In genomic region chr17:80475949-80476876, GRCh38 we compare ENCODE assay signal across 8 cellular contexts. TPM values are rescaled to one million over a fixed set of nuclear protein-coding genes. Genes with fewer than 3 reads are reported as not detected.
DNase-seq lines count a peak whose midpoint lies in the region; ATAC-seq, FAIRE-seq and TF ChIP-seq lines count a peak whose summit lies in the region.

Gene NPTX1 (minus strand): TSS chr17:80476607. CDS start chr17:80476446, 161 bp downstream.

- POLR2A ChIA-PET in activated CD8-positive, alpha-beta T cell treated with anti-CD3 and anti-CD28 coated beads, Interleukin-2, amount 10 ng/mL, durations not matched to agents 7 days and 5 days (lab: Charles Lee) = interaction anchor here (0.6 to 3.1 kb wide), 3 partner anchors 21 to 344 kb away, joined by 3 to 17 read pairs (median 3); no protein-coding TSS in a partner anchor

- no peak for TF ChIP-seq POLR2A in erythroblast (IDR thresholded peaks at IDR 0.05; ENCODE audit: low read length)

- peak within 1 kb of the TSS; percentile 52 for H3K4me3 ChIP-seq in HUES6 (ENCODE audit: low read depth, low read length)

- H3K27me3 Mint-ChIP-seq in activated CD8-positive, alpha-beta T cell treated with anti-CD3 and anti-CD28 coated beads, Interleukin-2, amount 10 ng/mL, durations not matched to agents 7 days and 5 days (ENCODE audit: low read depth) = peaks cover 55% of the 10 kb centered on the region

- peak; percentile 53 for ATAC-seq in activated CD8-positive, alpha-beta T cell treated with anti-CD3 and anti-CD28 coated beads, Interleukin-2, amount 10 ng/mL, durations not matched to agents 7 days and 5 days
- ATAC-seq in left ventricle myocardium superior = peak; percentile 30
- ATAC-seq in stimulated activated effector memory CD8-positive, alpha-beta T cell treated with anti-CD3 and anti-CD28 coated beads, Interleukin-12 subunit alpha, Interleukin-12 subunit beta, amount 100 ng/mL, for 72 hours = peak; percentile 15

- H3K36me3 Mint-ChIP-seq in activated CD8-positive, alpha-beta T cell treated with anti-CD3 and anti-CD28 coated beads, Interleukin-2, amount 10 ng/mL, durations not matched to agents 7 days and 5 days (ENCODE audit: low read depth) = peaks cover 5% of the 10 kb centered on the region
- no peaks in the 10 kb centered on the region for H3K36me3 Mint-ChIP-seq in stimulated activated effector memory CD8-positive, alpha-beta T cell treated with anti-CD3 and anti-CD28 coated beads, Interleukin-12 subunit alpha, Interleukin-12 subunit beta, amount 100 ng/mL, for 72 hours

- no peak within 1 kb of the TSS for H3K9ac ChIP-seq in HUES6 (ENCODE audit: low read length)

- H3K9me3 ChIP-seq in HUES6 (ENCODE audit: control insufficient read depth, insufficient read depth, low read depth, low read length) = no peaks in the 10 kb centered on the region

- no peak within 1 kb of the TSS for H3K27ac ChIP-seq in HUES6 (ENCODE audit: low read depth, low read length)

- H3K4me3 Mint-ChIP-seq in activated CD8-positive, alpha-beta T cell treated with anti-CD3 and anti-CD28 coated beads, Interleukin-2, amount 10 ng/mL, durations not matched to agents 7 days and 5 days = peak within 1 kb of the TSS; percentile 75
- H3K4me3 Mint-ChIP-seq in stimulated activated effector memory CD8-positive, alpha-beta T cell treated with anti-CD3 and anti-CD28 coated beads, Interleukin-12 subunit alpha, Interleukin-12 subunit beta, amount 100 ng/mL, for 72 hours = peak within 1 kb of the TSS; percentile 56

- CTCF ChIA-PET in activated CD8-positive, alpha-beta T cell treated with anti-CD3 and anti-CD28 coated beads, Interleukin-2, amount 10 ng/mL, durations not matched to agents 7 days and 5 days (lab: Charles Lee) = interaction anchor here (0.7 to 1.8 kb wide), 5 partner anchors 49 to 423 kb away, joined by 3 to 9 read pairs (median 4); no protein-coding TSS in a partner anchor

- DNase-seq in AG20443 (ENCODE audit: low spot score) = peak; percentile 72
- DNase-seq in activated CD8-positive, alpha-beta T cell treated with anti-CD3 and anti-CD28 coated beads, Interleukin-2, amount 10 ng/mL, durations not matched to agents 7 days and 5 days = no peak
- no peak for DNase-seq in left ventricle myocardium superior
- no peak for DNase-seq in stimulated activated effector memory CD8-positive, alpha-beta T cell treated with anti-CD3 and anti-CD28 coated beads, Interleukin-12 subunit alpha, Interleukin-12 subunit beta, amount 100 ng/mL, for 72 hours (ENCODE audit: low spot score in 2 of 2)
- no peak for DNase-seq in urothelium cell line (ENCODE audit: low spot score)
- no peak for DNase-seq in erythroblast (lab: John Stamatoyannopoulos, UW)
- no peak for DNase-seq in AG08395 (ENCODE audit: low spot score)

- FAIRE-seq in urothelium cell line (lab: Jason Lieb, UNC) = no peak

- no peaks in the 10 kb centered on the region for H3K9me3 Mint-ChIP-seq in activated CD8-positive, alpha-beta T cell treated with anti-CD3 and anti-CD28 coated beads, Interleukin-2, amount 10 ng/mL, durations not matched to agents 7 days and 5 days (ENCODE audit: insufficient read depth)
- no peaks in the 10 kb centered on the region for H3K9me3 Mint-ChIP-seq in stimulated activated effector memory CD8-positive, alpha-beta T cell treated with anti-CD3 and anti-CD28 coated beads, Interleukin-12 subunit alpha, Interleukin-12 subunit beta, amount 100 ng/mL, for 72 hours

- peaks cover 7% of the 10 kb centered on the region; the same call in 1 of the 2 replicates for H3K4me1 ChIP-seq in HUES6 (ENCODE audit: control insufficient read depth, insufficient read depth, low read length)

- H3K27ac Mint-ChIP-seq in activated CD8-positive, alpha-beta T cell treated with anti-CD3 and anti-CD28 coated beads, Interleukin-2, amount 10 ng/mL, durations not matched to agents 7 days and 5 days = no peak within 1 kb of the TSS
- H3K27ac Mint-ChIP-seq in stimulated activated effector memory CD8-positive, alpha-beta T cell treated with anti-CD3 and anti-CD28 coated beads, Interleukin-12 subunit alpha, Interleukin-12 subunit beta, amount 100 ng/mL, for 72 hours = no peak within 1 kb of the TSS

- peaks cover 100% of the 10 kb centered on the region for H3K27me3 ChIP-seq in HUES6 (ENCODE audit: control insufficient read depth, insufficient read depth, low read length)

- H3K4me1 Mint-ChIP-seq in activated CD8-positive, alpha-beta T cell treated with anti-CD3 and anti-CD28 coated beads, Interleukin-2, amount 10 ng/mL, durations not matched to agents 7 days and 5 days (ENCODE audit: low read depth) = peaks cover 28% of the 10 kb centered on the region
- peaks cover 25% of the 10 kb centered on the region for H3K4me1 Mint-ChIP-seq in stimulated activated effector memory CD8-positive, alpha-beta T cell treated with anti-CD3 and anti-CD28 coated beads, Interleukin-12 subunit alpha, Interleukin-12 subunit beta, amount 100 ng/mL, for 72 hours

- intact Hi-C loops in left ventricle myocardium superior (cut with micrococcal nuclease) = no loop called here

- H3K36me3 ChIP-seq in HUES6 (ENCODE audit: control insufficient read depth, insufficient read depth, low read length) = no peaks in the 10 kb centered on the region

RNA-seq across cellular contexts. Expression of gene NPTX1, which starts in this region (rescaled TPM):
- total RNA-seq in activated CD8-positive, alpha-beta T cell treated with anti-CD3 and anti-CD28 coated beads, Interleukin-2, amount 10 ng/mL, durations not matched to agents 7 days and 5 days = 10 to 100 TPM; 16.7 to 18.9 TPM
- not detected for total RNA-seq in left ventricle myocardium superior

Comparison
In these comparisons a context has a peak if more than half of its experiments do, and no peak if none do; other contexts are left out.
1. RNA of gene NPTX1 (total RNA-seq): 16.7 to 18.9 TPM in activated CD8-positive, alpha-beta T cell treated with anti-CD3 and anti-CD28 coated beads, Interleukin-2, amount 10 ng/mL, durations not matched to agents 7 days and 5 days; not detected in left ventricle myocardium superior (single experiment); every median in the first group is over 10 times any median in the second.
2. Peak in ATAC-seq in left ventricle myocardium superior; RNA of the gene not detected or under 1 TPM.
3. Peak in every context shown above with its lines, with median percentiles within 50 percentile points of each other: ATAC-seq.